Comparison of ENCODE assay signal across 13 cellular contexts in the genomic region with DNA sequence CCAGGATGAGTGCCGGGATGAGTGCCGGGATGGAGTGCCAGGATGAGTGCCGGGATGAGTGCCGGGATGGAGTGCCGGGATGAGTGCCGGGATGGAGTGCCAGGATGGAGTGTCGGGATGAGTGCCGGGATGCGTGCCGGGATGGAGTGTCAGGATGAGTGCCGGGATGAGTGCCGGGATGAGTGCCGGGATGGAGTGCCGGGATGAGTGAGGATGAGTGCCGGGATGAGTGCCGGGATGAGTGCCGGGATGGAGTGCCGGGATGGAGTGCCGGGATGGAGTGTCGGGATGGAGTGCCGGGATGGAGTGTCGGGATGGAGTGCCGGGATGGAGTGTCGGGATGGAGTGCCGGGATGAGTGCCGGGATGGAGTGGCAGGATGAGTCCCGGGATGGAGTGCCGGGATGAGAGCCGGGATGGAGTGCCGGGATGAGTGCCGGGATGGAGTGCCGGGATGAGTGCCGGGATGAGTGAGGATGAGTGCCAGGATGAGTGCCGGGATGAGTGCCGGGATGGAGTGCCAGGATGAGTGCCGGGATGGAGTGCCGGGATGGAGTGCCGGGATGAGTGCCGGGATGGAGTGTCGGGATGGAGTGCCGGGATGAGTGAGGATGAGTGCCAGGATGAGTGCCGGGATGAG. TPM values are rescaled to one million over a fixed set of nuclear protein-coding genes. Genes with fewer than 3 reads are reported as not detected.
"Had no signal": no experiment of that assay in that cellular context is flagged by ENCODE, and none has a peak within 500 bp of the region (broad histone marks: within the 10 kb centered on the region; RNA-seq: fewer than 3 reads in every experiment).

No MANE protein-coding gene starts in this region.

RNA-seq across cellular contexts. Expression of gene HELT, which starts 52.1 kb away (rescaled TPM):
- total RNA-seq: activated naive CD4-positive, alpha-beta T cell treated with anti-CD3 and anti-CD28 coated beads, Interleukin-2, amount 50 U/mL, for 72 hours; activated T-helper 2 cell treated with anti-CD3 and anti-CD28 coated beads, Interferon-gamma antibody, Interleukin-2, Interleukin-4, amounts not matched to agents 10 μg/mL and 5 μg/mL and 100 μg/mL, durations not matched to agents 14 hours and 24 hours and 36 hours; cardiac muscle cell; dermis microvascular lymphatic vessel endothelial cell; endodermal cell; fibroblast of lung; foreskin keratinocyte; hepatocyte; neural crest cell; omental fat pad; posterior vena cava; T-cell; testis had no signal
